In genomic region chr9:116319480-116319879, GRCh38 we compare ENCODE assay signal across 16 cellular contexts.
DNase-seq lines count a peak whose midpoint lies in the region; ATAC-seq and TF ChIP-seq lines count a peak whose summit lies in the region.
"Had no signal": no experiment of that assay in that cellular context is flagged by ENCODE, and none has a peak within 500 bp of the region (broad histone marks: within the 10 kb centered on the region; RNA-seq: fewer than 3 reads in every experiment).

No MANE protein-coding gene starts in this region.

- H3K9ac ChIP-seq in neuronal stem cell (ENCODE audit: low read depth, low read length, poor library complexity) = no peak overlapping the region

- H3K4ac ChIP-seq in neuronal stem cell (ENCODE audit: low read length) = no peak overlapping the region

- no peak overlapping the region for H4K91ac ChIP-seq in neuronal stem cell (ENCODE audit: low read depth, low read length, poor library complexity)

- no peak overlapping the region for H3K18ac ChIP-seq in neuronal stem cell (ENCODE audit: low read length)

- H2BK12ac ChIP-seq in neuronal stem cell (ENCODE audit: low read length) = no peak overlapping the region

- DNase-seq in right atrium auricular region (ENCODE audit: low spot score) = no peak
- DNase-seq in left ventricle myocardium superior = no peak
- no peak for DNase-seq in glutamatergic neuron
- DNase-seq in neuronal stem cell (ENCODE audit: low spot score) = no peak
- no peak for DNase-seq in HK-2 (ENCODE audit: unreplicated experiment)
- DNase-seq in COLO668 (lab: John Stamatoyannopoulos, UW; ENCODE audit: unreplicated experiment) = no peak
- DNase-seq: Caco-2; CD8-positive, alpha-beta T cell; DND-41; GDM1; GOT3; H9 had no signal

- WGBS in neuronal stem cell (ENCODE audit: extremely low coverage in 2 of 2, insufficient read length in 2 of 2, insufficient replicate concordance in 1 of 2), 2 donors = no CpG with 5 or more reads among the region's 3 CpGs

- no peak overlapping the region for H2AFZ ChIP-seq in neuronal stem cell (ENCODE audit: low read length)

- no peak overlapping the region for H2BK120ac ChIP-seq in neuronal stem cell (ENCODE audit: low read depth, low read length)

- H4K8ac ChIP-seq in neuronal stem cell (ENCODE audit: low read depth, low read length) = no peak overlapping the region

- no peak overlapping the region for H3K4me3 ChIP-seq in right atrium auricular region
- no peak overlapping the region for H3K4me3 ChIP-seq in neuronal stem cell (ENCODE audit: low read length in 2 of 2)
- H3K4me3 ChIP-seq: A549 had no signal

- no peaks in the 10 kb centered on the region for H3K36me3 Mint-ChIP-seq in glutamatergic neuron (ENCODE audit: unreplicated experiment)
- H3K36me3 Mint-ChIP-seq: CD14-positive monocyte; CD8-positive, alpha-beta T cell had no signal

- no peak overlapping the region for H3K23ac ChIP-seq in neuronal stem cell (ENCODE audit: low read depth, low read length, poor library complexity)

- no peak overlapping the region for H3K14ac ChIP-seq in neuronal stem cell (ENCODE audit: low read length)

- no peak for TF ChIP-seq CTCF in right atrium auricular region (IDR thresholded peaks at IDR 0.05)
- TF ChIP-seq CTCF in glutamatergic neuron (IDR thresholded peaks at IDR 0.05; ENCODE audit: partially characterized antibody, unreplicated experiment) = no peak

- H3K79me1 ChIP-seq in neuronal stem cell (ENCODE audit: low read depth, low read length) = no peaks in the 10 kb centered on the region

- H3K9me3 ChIP-seq in right atrium auricular region = no peaks in the 10 kb centered on the region
- no peaks in the 10 kb centered on the region for H3K9me3 ChIP-seq in neuronal stem cell (replicated peaks in 1 of 2; ENCODE audit: control insufficient read depth in 2 of 2, insufficient read depth in 1 of 2, low read depth in 1 of 2, low read length in 2 of 2)
- H3K9me3 ChIP-seq: A549, Caco-2 had no signal

- H3K27ac ChIP-seq in right atrium auricular region (peak overlapping the region; percentile 65 to 84), neuronal stem cell (replicated peaks; ENCODE audit: low read length) (no peak overlapping the region)

- peaks cover 7% of the 10 kb centered on the region for H3K9me3 Mint-ChIP-seq in glutamatergic neuron (ENCODE audit: unreplicated experiment)
- H3K9me3 Mint-ChIP-seq: CD8-positive, alpha-beta T cell; H9 had no signal

- H3K4me1 ChIP-seq in right atrium auricular region (peaks cover 0 to 44% of the 10 kb centered on the region in 2 donors), neuronal stem cell (ENCODE audit: control insufficient read depth in 2 of 2, insufficient read depth in 1 of 2, low read depth in 1 of 2, low read length in 2 of 2) (peaks cover 25 to 35% of the 10 kb centered on the region in 2 donors)
- H3K4me1 ChIP-seq: Caco-2 had no signal

- peak overlapping the region; percentile 34 for H3K4me2 ChIP-seq in neuronal stem cell (ENCODE audit: insufficient read depth, low read length, poor library complexity, severe bottlenecking)
- H3K4me2 ChIP-seq: A549 had no signal

- no peaks in the 10 kb centered on the region for H3K27me3 ChIP-seq in right atrium auricular region
- H3K27me3 ChIP-seq in neuronal stem cell (ENCODE audit: control insufficient read depth in 3 of 3, insufficient read depth in 3 of 3, low read depth in 1 of 3, low read length in 3 of 3) = peaks cover 0 to 46% (median 0%) of the 10 kb centered on the region in 3 experiments

- H3K27ac Mint-ChIP-seq in glutamatergic neuron (ENCODE audit: unreplicated experiment) = peak overlapping the region; percentile 93
- H3K27ac Mint-ChIP-seq: CD14-positive monocyte; CD8-positive, alpha-beta T cell; H9 had no signal

- no peak overlapping the region for H2BK15ac ChIP-seq in neuronal stem cell (ENCODE audit: low read length)

- no peak overlapping the region for H2BK5ac ChIP-seq in neuronal stem cell (ENCODE audit: low read length)

- peaks cover 10% of the 10 kb centered on the region for H3K27me3 Mint-ChIP-seq in glutamatergic neuron (ENCODE audit: unreplicated experiment)

- ATAC-seq in left ventricle myocardium superior (no peak), HG03342 (IDR thresholded peaks at IDR 0.05; ENCODE audit: unreplicated experiment) (no peak)
- ATAC-seq: A549; CD8-positive, alpha-beta T cell; HepG2 had no signal

- no peak overlapping the region for H2AK5ac ChIP-seq in neuronal stem cell (ENCODE audit: low read depth, low read length)

- H3K4me3 Mint-ChIP-seq in glutamatergic neuron (ENCODE audit: unreplicated experiment) = no peak overlapping the region
- H3K4me3 Mint-ChIP-seq: CD14-positive monocyte; CD8-positive, alpha-beta T cell; H9 had no signal

- H3K4me1 Mint-ChIP-seq in glutamatergic neuron (ENCODE audit: low read depth, unreplicated experiment) = peaks cover 28% of the 10 kb centered on the region
- H3K4me1 Mint-ChIP-seq: CD14-positive monocyte had no signal

- intact Hi-C loops in left ventricle myocardium superior (cut with micrococcal nuclease) = no loop called here

- no peaks in the 10 kb centered on the region for H3K36me3 ChIP-seq in right atrium auricular region
- peaks cover 0 to 13% of the 10 kb centered on the region in 2 donors for H3K36me3 ChIP-seq in neuronal stem cell (replicated peaks in 1 of 2; ENCODE audit: control insufficient read depth in 2 of 2, insufficient read depth in 2 of 2, low read length in 2 of 2)
